8 cellular contexts compared by ENCODE assay signal in the genomic region with DNA sequence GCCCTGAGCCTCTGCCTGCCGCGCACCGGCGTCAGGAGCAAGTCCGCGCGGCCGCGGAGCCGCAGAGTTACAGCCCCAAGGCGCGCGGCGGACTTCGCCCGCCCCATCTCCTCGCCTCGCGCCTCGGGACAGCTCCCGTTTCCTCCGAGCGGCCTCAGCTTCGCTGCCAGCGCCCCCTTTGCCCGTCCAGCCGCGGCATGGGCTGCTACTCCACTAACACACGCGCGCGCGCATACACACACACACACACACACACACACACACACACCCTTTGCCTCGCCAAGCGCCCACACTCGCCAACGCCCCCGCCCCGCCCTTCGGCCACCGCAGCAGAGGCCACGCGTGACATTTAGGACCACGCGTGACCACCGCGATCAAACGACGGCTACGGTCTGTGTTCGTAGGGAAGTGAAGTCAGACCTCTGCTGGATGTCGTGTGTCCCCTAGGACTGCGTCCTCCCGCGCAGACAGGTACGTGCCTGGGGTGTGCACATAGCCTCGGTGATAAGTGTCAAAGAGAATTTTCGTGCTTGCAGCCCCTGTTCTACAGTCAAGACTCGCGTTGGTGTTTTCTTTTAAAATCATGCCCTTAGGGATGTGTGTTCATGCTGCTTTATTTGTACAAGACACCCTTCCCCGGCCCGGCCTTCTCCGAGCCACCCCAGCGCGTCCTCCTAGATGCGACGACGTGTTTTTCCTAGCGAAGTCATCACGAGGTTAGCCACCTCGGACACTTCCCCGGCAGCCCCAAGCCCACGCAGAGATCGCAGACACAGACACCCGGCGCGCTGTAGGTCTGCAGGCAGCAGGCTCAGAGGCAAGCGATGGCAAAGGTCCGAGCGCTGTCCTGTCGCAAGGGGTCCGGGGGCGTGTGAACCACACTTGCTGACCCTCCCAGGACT. TPM values are rescaled to one million over a fixed set of nuclear protein-coding genes. Genes with fewer than 3 reads are reported as not detected.
A peak's percentile ranks its signal among the peaks of the same experiment; 100 is the strongest.
DNase-seq lines count a peak whose midpoint lies in the region; ATAC-seq and TF ChIP-seq lines count a peak whose summit lies in the region.

No MANE protein-coding gene starts in this region.

- H3K27ac ChIP-seq in dorsolateral prefrontal cortex: peak overlapping the region in 31 of 59 donors; percentile 8 to 91 (median 71)
- H3K27ac ChIP-seq in transverse colon: peak overlapping the region; percentile 83 to 87 (median 85)

- in situ Hi-C loops in transverse colon (cut with MboI; ENCODE audit: low pct_ligation_motif_present in 1 of 4, low pct_unique_long_range_greater_than_20kb in 1 of 4, low sequenced_read_pairs in 3 of 4): loop anchor here (25.0 kb wide), 2 partner anchors 443 to 643 kb away; no protein-coding TSS in a partner anchor

- H3K27me3 ChIP-seq in GM06990 (replicated peaks; ENCODE audit: control insufficient read depth, insufficient read depth, low read length) (no peaks in the 10 kb centered on the region; the same call in none of the 2 replicates), dorsolateral prefrontal cortex (peaks cover 0 to 100% (median 66%) of the 10 kb centered on the region in 45 donors), transverse colon (peaks cover 100% of the 10 kb centered on the region)

- TF ChIP-seq POLR2A in transverse colon (IDR thresholded peaks at IDR 0.05): no peak

- DNase-seq in GM06990 (ENCODE audit: extremely low read depth, insufficient read length): peak; percentile 25
- DNase-seq in SW480 (ENCODE audit: low spot score): peak; percentile 24
- peak in 3 of 10 donors; percentile 31 to 46 (median 34) for DNase-seq in dorsolateral prefrontal cortex
- peak in 2 of 3 donors; percentile 17 to 41 for DNase-seq in mucosa of descending colon
- DNase-seq in transverse colon: peak; percentile 33
- no peak for DNase-seq in NCI-H774 (lab: John Stamatoyannopoulos, UW)
- DNase-seq in putamen (ENCODE audit: low spot score): no peak

- TF ChIP-seq EP300 in transverse colon (IDR thresholded peaks at IDR 0.05; ENCODE audit: low read depth): no peak

- TF ChIP-seq CTCF in GM06990 (IDR thresholded peaks at IDR 0.05; ENCODE audit: insufficient read depth, low read length, poor library complexity, severe bottlenecking) (no peak), dorsolateral prefrontal cortex (IDR thresholded peaks at IDR 0.05 in 54 of 56, conservative IDR thresholded peaks at IDR 0.05 in 2 of 56; ENCODE audit: low read depth in 1 of 56, partially characterized antibody in 56 of 56) (no peak), mucosa of descending colon (IDR thresholded peaks at IDR 0.05) (no peak), transverse colon (IDR thresholded peaks at IDR 0.05) (no peak)

- H3K9me3 ChIP-seq in mucosa of descending colon: no peaks in the 10 kb centered on the region
- H3K9me3 ChIP-seq in transverse colon: no peaks in the 10 kb centered on the region

- peaks cover 38% of the 10 kb centered on the region for H3K4me1 ChIP-seq in mucosa of descending colon (ENCODE audit: low read depth)
- H3K4me1 ChIP-seq in transverse colon: peaks cover 0 to 52% (median 43%) of the 10 kb centered on the region in 4 donors

- WGBS in transverse colon (ENCODE audit: low coverage in 1 of 2), 2 donors: 0 to 12% methylated on average over 12 to 73 of the region's 83 CpGs

- ATAC-seq in mucosa of descending colon (peak; percentile 47), GM18909 (IDR thresholded peaks at IDR 0.05; ENCODE audit: poor library complexity, unreplicated experiment) (no peak)

- H3K36me3 ChIP-seq in GM06990 (ENCODE audit: control insufficient read depth, insufficient read depth, low read length) (no peaks in the 10 kb centered on the region), mucosa of descending colon (ENCODE audit: low read depth) (no peaks in the 10 kb centered on the region), transverse colon (no peaks in the 10 kb centered on the region)

- intact Hi-C loops in dorsolateral prefrontal cortex (cut with DNase I): loop anchor here (10.0 kb wide), 1 partner anchor 430 kb away; no protein-coding TSS in a partner anchor
- intact Hi-C loops in mucosa of descending colon (cut with DNase I, micrococcal nuclease): loop anchor here in 1 of 2 donors (10.0 kb wide), 1 partner anchor 500 kb away; no protein-coding TSS in a partner anchor
- intact Hi-C loops in transverse colon (cut with DNase I; ENCODE audit: low total_unique reads): loop anchor here (10.0 kb wide), 2 partner anchors 430 to 650 kb away; no protein-coding TSS in a partner anchor

- H3K4me3 ChIP-seq in GM06990 (replicated peaks; ENCODE audit: low read depth, low read length): no peak overlapping the region
- H3K4me3 ChIP-seq in dorsolateral prefrontal cortex: peak overlapping the region; percentile 10 to 76 (median 60)
- no peak overlapping the region for H3K4me3 ChIP-seq in mucosa of descending colon
- peak overlapping the region in 3 of 4 donors; percentile 54 to 95 (median 66) for H3K4me3 ChIP-seq in transverse colon

RNA-seq across cellular contexts. Expression of gene MKX, which starts 0.9 kb away (rescaled TPM):
- total RNA-seq in dorsolateral prefrontal cortex (10 to 100 TPM in 56 of 120 experiments, 1 to 10 TPM in 64; 4.1 to 16.4 (median 9.8) TPM), mucosa of descending colon (1 to 10 TPM in 2 of 3 donors, under 1 TPM in 1; 0.26 to 4.2 (median 1.2) TPM), transverse colon (1 to 10 TPM in 1 of 4 donors, under 1 TPM in 1, not detected in 2; 0.82 to 2.4 TPM)

Comparison
In these comparisons a context has a peak if more than half of its experiments do, and no peak if none do; other contexts are left out.
1. DNase-seq: peak in GM06990 (single experiment), SW480 (single experiment), mucosa of descending colon (2 of 3) and transverse colon (single experiment); none in NCI-H774 (single experiment) and putamen (single experiment).
2. H3K4me3 ChIP-seq: peak in dorsolateral prefrontal cortex (59 of 59) and transverse colon (3 of 4); none in GM06990 (single experiment) and mucosa of descending colon (single experiment).